ENCODE assay signal across 12 cellular contexts in the genomic region with DNA sequence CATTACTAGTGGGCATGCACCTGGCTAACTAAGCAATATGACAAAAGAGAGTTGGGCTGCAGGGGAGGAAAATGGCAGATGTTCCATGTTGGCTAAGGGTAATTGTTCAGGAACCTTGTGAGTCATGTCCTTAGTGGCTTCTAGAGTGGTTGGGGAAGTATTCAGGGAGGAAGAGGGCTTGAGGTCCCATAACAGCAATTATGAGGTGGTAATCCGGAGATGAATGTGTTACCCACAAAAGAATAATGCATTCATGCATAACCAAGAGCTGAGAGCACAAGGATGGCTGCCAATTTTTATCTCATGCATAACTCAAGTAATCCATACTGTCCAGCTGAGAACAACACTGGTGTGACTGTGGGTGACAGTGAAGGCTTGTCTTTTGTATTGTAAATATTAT. TPM values are rescaled to one million over a fixed set of nuclear protein-coding genes. Genes with fewer than 3 reads are reported as not detected.
A peak's percentile ranks its signal among the peaks of the same experiment; 100 is the strongest.
DNase-seq lines count a peak whose midpoint lies in the region; ATAC-seq, FAIRE-seq and TF ChIP-seq lines count a peak whose summit lies in the region.
"Had no signal": no experiment of that assay in that cellular context is flagged by ENCODE, and none has a peak within 500 bp of the region (broad histone marks: within the 10 kb centered on the region; RNA-seq: fewer than 3 reads in every experiment).

No MANE protein-coding gene starts in this region.

- WGBS in IMR-90 (ENCODE audit: extremely low coverage in 2 of 2, insufficient read length in 1 of 2), 2 experiments = no CpG with 5 or more reads among the region's 1 CpG
- 78 to 83% methylated on average over 1 of the region's 1 CpG for WGBS in lower leg skin, 2 donors

- CTCF ChIA-PET in IMR-90 (lab: Yijun Ruan, JAX) (no interaction called here), HEK293T (lab: Yijun Ruan, JAX) (no interaction called here)

- 0 out of 2 replicates have a peak overlapping the region, but pooled peaks have one; percentile 38 for H2AK5ac ChIP-seq in IMR-90 (ENCODE audit: low read depth, low read length)

- no peak overlapping the region for H3K27ac ChIP-seq in IMR-90 (ENCODE audit: insufficient read depth, low read length)

- intact Hi-C loops in IMR-90 (cut with micrococcal nuclease) = no loop called here
- intact Hi-C loops in lower leg skin (cut with DNase I; ENCODE audit: low total_unique reads) = no loop called here

- H2AFZ ChIP-seq in IMR-90 (replicated peaks; ENCODE audit: low read length, poor library complexity) = no peak overlapping the region

- H3K4ac ChIP-seq in IMR-90 (ENCODE audit: low read depth, low read length) = no peak overlapping the region

- BruUV-seq in IMR-90 (replicated peaks; lab: Mats Ljungman, UMichigan) = no TSS peak

- H3K23ac ChIP-seq in IMR-90 (ENCODE audit: low read depth, low read length) = no peak overlapping the region

- no peaks in the 10 kb centered on the region for H3K79me1 ChIP-seq in IMR-90 (ENCODE audit: low read depth in 1 of 2, low read length in 2 of 2)

- H3K4me3 ChIP-seq in IMR-90 (ENCODE audit: insufficient read depth, low read depth, low read length) = no peak overlapping the region
- H3K4me3 ChIP-seq in lower leg skin (ENCODE audit: low read depth, poor library complexity, severe bottlenecking) = no peak overlapping the region

- no peak overlapping the region for H3K9ac ChIP-seq in IMR-90 (ENCODE audit: low read depth, low read length)

- dilution Hi-C loops in IMR-90 (cut with HindIII; ENCODE audit: low sequenced_read_pairs, unreplicated experiment) = no loop called here

- H3K9me1 ChIP-seq in IMR-90 (ENCODE audit: insufficient read depth, low read length) = peaks cover 3% of the 10 kb centered on the region; the same call in 1 of the 2 replicates

- no peak for TF ChIP-seq RAD21 in IMR-90 (IDR thresholded peaks at IDR 0.05; ENCODE audit: low read length)

- TF ChIP-seq CTCF in IMR-90 (conservative IDR thresholded peaks at IDR 0.05; ENCODE audit: low read depth, low read length) (no peak), lower leg skin (IDR thresholded peaks at IDR 0.05) (no peak)

- no peak overlapping the region for H3K4me2 ChIP-seq in IMR-90 (ENCODE audit: low read depth, low read length)

- H3K27me3 ChIP-seq in IMR-90 (ENCODE audit: control insufficient read depth, insufficient read depth, low read length) = no peaks in the 10 kb centered on the region

- no peak for TF ChIP-seq POLR2A in IMR-90 (IDR thresholded peaks at IDR 0.05; ENCODE audit: low read depth, low read length)
- TF ChIP-seq POLR2A in lower leg skin (IDR thresholded peaks at IDR 0.05) = no peak

- H4K5ac ChIP-seq in IMR-90 (ENCODE audit: low read depth, low read length) = no peak overlapping the region

- no peaks in the 10 kb centered on the region for H3K36me3 ChIP-seq in IMR-90 (ENCODE audit: control insufficient read depth, insufficient read depth, low read length)

- H4K91ac ChIP-seq in IMR-90 (ENCODE audit: insufficient read depth, low read depth, low read length) = no peak overlapping the region

- H4K8ac ChIP-seq in IMR-90 (ENCODE audit: low read depth in 2 of 2, low read length in 2 of 2) = no peak overlapping the region

- peak overlapping the region; percentile 1; the same call in 1 of the 2 replicates for H3K18ac ChIP-seq in IMR-90 (ENCODE audit: low read depth, low read length)

- H2BK15ac ChIP-seq in IMR-90 (ENCODE audit: low read depth, low read length) = no peak overlapping the region

- H2AK9ac ChIP-seq in IMR-90 (replicated peaks; ENCODE audit: low read depth, low read length, poor library complexity) = no peak overlapping the region

- H3K9me3 ChIP-seq in IMR-90 (ENCODE audit: control insufficient read depth, insufficient read depth, low read length) = no peaks in the 10 kb centered on the region

- DNase-seq in GM03348 (ENCODE audit: low spot score) (peak; percentile 17), IMR-90 (peak; percentile 74), RCC 7860 (ENCODE audit: low spot score) (peak; percentile 85), myocyte (ENCODE audit: low read depth) (peak; percentile 90), HEK293T (ENCODE audit: extremely low spot score) (no peak), lower leg skin (ENCODE audit: low spot score in 2 of 2) (no peak), OCI-M1 (lab: John Stamatoyannopoulos, UW) (no peak)
- DNase-seq in activated CD4-positive, alpha-beta T cell treated with anti-CD3 and anti-CD28 coated beads, Interleukin-2, amount 50 U/mL, for 1 hour = no peak
- DNase-seq: activated gamma-delta T cell treated with Interleukin-2 at 50 U/mL for 16 hours; endodermal cell; kidney; NK-92 treated with Interleukin-12 subunit alpha and Interleukin-12 subunit beta, amount 100 ng/mL, for 24 hours had no signal

- H3K56ac ChIP-seq in IMR-90 (ENCODE audit: extremely low read depth, insufficient read depth, low read length) = no peak overlapping the region

- H3K14ac ChIP-seq in IMR-90 (replicated peaks; ENCODE audit: low read depth, low read length) = 0 out of 2 replicates have a peak overlapping the region, but pooled peaks have one; percentile 2

- H2BK5ac ChIP-seq in IMR-90 (ENCODE audit: low read depth, low read length, poor library complexity, severe bottlenecking) = no peak overlapping the region

- no peak overlapping the region for H2BK120ac ChIP-seq in IMR-90 (ENCODE audit: low read depth, low read length)

- FAIRE-seq in RCC 7860 (lab: Jason Lieb, UNC) = peak; percentile 93
- FAIRE-seq: kidney had no signal

- POLR2A ChIA-PET in IMR-90 (lab: Charles Lee; ENCODE audit: unreplicated experiment) (no interaction called here), HEK293T (lab: Yijun Ruan, JAX) (no interaction called here)

- ATAC-seq in IMR-90 (ENCODE audit: low read depth) = peak; percentile 48; the same call in 1 of the 2 replicates

- peaks cover 8% of the 10 kb centered on the region for H3K4me1 ChIP-seq in IMR-90 (ENCODE audit: control insufficient read depth, insufficient read depth, low read length)

- in situ Hi-C loops in IMR-90 (cut with MboI; ENCODE audit: low sequenced_read_pairs) = no loop called here

- H2BK20ac ChIP-seq in IMR-90 (ENCODE audit: low read depth, low read length) = no peak overlapping the region

- no peaks in the 10 kb centered on the region for H4K20me1 ChIP-seq in IMR-90 (ENCODE audit: insufficient read depth, low read length)

TF ChIP-seq in IMR-90, 13 proteins besides CTCF, POLR2A, EP300 and RAD21 (continues in another document):
- no peak for TF ChIP-seq FOS (IDR thresholded peaks at IDR 0.05; ENCODE audit: low read depth, low read length)
- no peak for TF ChIP-seq BHLHE40 (IDR thresholded peaks at IDR 0.05; ENCODE audit: low read depth, low read length)
- TF ChIP-seq NFE2L2 (IDR thresholded peaks at IDR 0.05; ENCODE audit: low read depth, low read length) = no peak
- no peak for TF ChIP-seq MXI1 (IDR thresholded peaks at IDR 0.05; ENCODE audit: borderline replicate concordance, low read depth, low read length)
- no peak for TF ChIP-seq MAFK (IDR thresholded peaks at IDR 0.05; ENCODE audit: low read depth, low read length)
- TF ChIP-seq, protein P1, sequence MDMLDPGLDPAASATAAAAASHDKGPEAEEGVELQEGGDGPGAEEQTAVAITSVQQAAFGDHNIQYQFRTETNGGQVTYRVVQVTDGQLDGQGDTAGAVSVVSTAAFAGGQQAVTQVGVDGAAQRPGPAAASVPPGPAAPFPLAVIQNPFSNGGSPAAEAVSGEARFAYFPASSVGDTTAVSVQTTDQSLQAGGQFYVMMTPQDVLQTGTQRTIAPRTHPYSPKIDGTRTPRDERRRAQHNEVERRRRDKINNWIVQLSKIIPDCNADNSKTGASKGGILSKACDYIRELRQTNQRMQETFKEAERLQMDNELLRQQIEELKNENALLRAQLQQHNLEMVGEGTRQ (IDR thresholded peaks at IDR 0.05; ENCODE audit: low read depth, low read length) = no peak
- no peak for TF ChIP-seq RCOR1 (IDR thresholded peaks at IDR 0.05; ENCODE audit: insufficient replicate concordance, low read length)
- TF ChIP-seq CEBPB (IDR thresholded peaks at IDR 0.05; ENCODE audit: low read depth, low read length) = no peak

TF ChIP-seq in HEK293T, 16 proteins besides CTCF, POLR2A, EP300 and RAD21:
- TF ChIP-seq CTBP1 (IDR thresholded peaks at IDR 0.05; ENCODE audit: borderline replicate concordance) (no peak), ARNT (IDR thresholded peaks at IDR 0.05) (no peak), FOXK2 (IDR thresholded peaks at IDR 0.05) (no peak), HDGF (IDR thresholded peaks at IDR 0.05; ENCODE audit: borderline replicate concordance) (no peak), L3MBTL2 (conservative IDR thresholded peaks at IDR 0.05) (no peak), ZNF384 (IDR thresholded peaks at IDR 0.05) (no peak), FOXA1 (IDR thresholded peaks at IDR 0.05) (no peak), BHLHE40 (IDR thresholded peaks at IDR 0.05; ENCODE audit: borderline replicate concordance) (no peak), NFRKB (IDR thresholded peaks at IDR 0.05) (no peak), PKNOX1 (IDR thresholded peaks at IDR 0.05) (no peak), FOXM1 (IDR thresholded peaks at IDR 0.05; ENCODE audit: borderline replicate concordance) (no peak), LEF1 (IDR thresholded peaks at IDR 0.05; ENCODE audit: borderline replicate concordance) (no peak), SP1 (IDR thresholded peaks at IDR 0.05) (no peak)

RNA-seq across cellular contexts. Expression of gene TMEFF2, which starts 42.9 kb away (rescaled TPM):
- total RNA-seq in IMR-90 (2012; rRNA removed) (1.3 and 1.4 TPM in 2 replicates), myocyte (4.8 and 6.5 TPM in 2 replicates), lower leg skin (under 1 TPM in 3 of 4 donors, not detected in 1; 0.16 to 0.46 (median 0.17) TPM)
- 2.9 and 3.0 TPM in 2 replicates for polyA plus RNA-seq in IMR-90 (2012; rRNA removed)
- 1.4 and 1.9 TPM in 2 replicates for polyA plus RNA-seq in IMR-90 (2012; cell fraction: cytosol; rRNA removed)
- 0.77 and 1.4 TPM in 2 replicates for polyA plus RNA-seq in IMR-90 (2012; cell fraction: nucleus; rRNA removed; ENCODE audit: low replicate concordance)
- polyA plus RNA-seq in myocyte (2012) = 4.4 TPM
- total RNA-seq: kidney had no signal

Comparison
In these comparisons a context has a peak if more than half of its experiments do, and no peak if none do; other contexts are left out.
1. DNase-seq: peak in GM03348 (single experiment), IMR-90 (single experiment), RCC 7860 (single experiment) and myocyte (single experiment); none in HEK293T (single experiment), activated CD4-positive, alpha-beta T cell treated with anti-CD3 and anti-CD28 coated beads, Interleukin-2, amount 50 U/mL, for 1 hour (single experiment), lower leg skin (0 of 2) and OCI-M1 (single experiment).